ENCODE assay signal across 1 cellular context in genomic region chr18:9806905-9807304, GRCh38.
TF ChIP-seq lines count a peak whose summit lies in the region.

No MANE protein-coding gene starts in this region.

TF ChIP-seq in HepG2, 621 proteins besides CTCF, POLR2A, EP300 and RAD21 (continued from another document):
- TF ChIP-seq ZNF281 (CRISPR knock-in tag; IDR thresholded peaks at IDR 0.05; ENCODE audit: borderline replicate concordance) (0 out of 2 replicates have a peak, but pooled peaks have one; percentile 13), REPIN1 (CRISPR knock-in tag; IDR thresholded peaks at IDR 0.05; ENCODE audit: borderline replicate concordance, low read depth) (0 out of 2 replicates have a peak, but pooled peaks have one; percentile 24), ZNF512B (CRISPR knock-in tag; IDR thresholded peaks at IDR 0.05; ENCODE audit: borderline replicate concordance) (no peak), ZNF639 (CRISPR knock-in tag; conservative IDR thresholded peaks at IDR 0.05) (no peak), TCF7L2 (IDR thresholded peaks at IDR 0.05; ENCODE audit: low read depth, low read length) (no peak), BCLAF1 (IDR thresholded peaks at IDR 0.05) (no peak), HMGXB4 (CRISPR knock-in tag; IDR thresholded peaks at IDR 0.05; ENCODE audit: borderline replicate concordance in 1 of 2, low read depth in 1 of 2) (no peak; a peak in 1 of 4 replicates), GPBP1L1 (CRISPR knock-in tag; IDR thresholded peaks at IDR 0.05) (no peak), HNF1B (CRISPR knock-in tag; IDR thresholded peaks at IDR 0.05) (peak; percentile 63; the same call in 1 of the 2 replicates), CHD4 (IDR thresholded peaks at IDR 0.05; ENCODE audit: borderline replicate concordance, low read length) (no peak), CREB1 (IDR thresholded peaks at IDR 0.05) (no peak), CREB1 (CRISPR knock-in tag; IDR thresholded peaks at IDR 0.05) (no peak), ZNF205 (CRISPR knock-in tag; IDR thresholded peaks at IDR 0.05) (0 out of 2 replicates have a peak, but pooled peaks have one; percentile 26), ZNF383 (CRISPR knock-in tag; IDR thresholded peaks at IDR 0.05; ENCODE audit: borderline replicate concordance) (no peak), NPAS2 (CRISPR knock-in tag; IDR thresholded peaks at IDR 0.05; ENCODE audit: borderline replicate concordance) (no peak), ZNF761 (CRISPR knock-in tag; conservative IDR thresholded peaks at IDR 0.05) (no peak), ZNF678 (CRISPR knock-in tag; IDR thresholded peaks at IDR 0.05) (no peak), TFDP1 (CRISPR knock-in tag; IDR thresholded peaks at IDR 0.05; ENCODE audit: borderline replicate concordance) (no peak), SRSF9 (IDR thresholded peaks at IDR 0.05; ENCODE audit: borderline replicate concordance, insufficient read depth, low read depth, low read length, poor library complexity, severe bottlenecking) (no peak), GATAD2A (CRISPR knock-in tag; IDR thresholded peaks at IDR 0.05) (peak; percentile 44; the same call in 1 of the 2 replicates), ZBTB37 (CRISPR knock-in tag; IDR thresholded peaks at IDR 0.05) (0 out of 2 replicates have a peak, but pooled peaks have one; percentile 21), CSRNP2 (CRISPR knock-in tag; conservative IDR thresholded peaks at IDR 0.05; ENCODE audit: low read depth) (no peak), HOXA9 (CRISPR knock-in tag; IDR thresholded peaks at IDR 0.05; ENCODE audit: borderline replicate concordance) (no peak), CBX2 (IDR thresholded peaks at IDR 0.05; ENCODE audit: low read depth, low read length) (no peak), CBX2 (CRISPR knock-in tag; IDR thresholded peaks at IDR 0.05; ENCODE audit: low read depth) (no peak), REXO4 (CRISPR knock-in tag; IDR thresholded peaks at IDR 0.05; ENCODE audit: borderline replicate concordance) (no peak), MIER2 (CRISPR knock-in tag; IDR thresholded peaks at IDR 0.05) (no peak), FOSL2 (CRISPR knock-in tag; IDR thresholded peaks at IDR 0.05) (peak; percentile 51), NR2F6 (IDR thresholded peaks at IDR 0.05) (no peak), NR2F6 (CRISPR knock-in tag; IDR thresholded peaks at IDR 0.05) (peak; percentile 67), THAP11 (CRISPR knock-in tag; IDR thresholded peaks at IDR 0.05) (peak; percentile 39; the same call in 1 of the 2 replicates)
